Comparison of ENCODE assay signal across 1 cellular context in the genomic region with DNA sequence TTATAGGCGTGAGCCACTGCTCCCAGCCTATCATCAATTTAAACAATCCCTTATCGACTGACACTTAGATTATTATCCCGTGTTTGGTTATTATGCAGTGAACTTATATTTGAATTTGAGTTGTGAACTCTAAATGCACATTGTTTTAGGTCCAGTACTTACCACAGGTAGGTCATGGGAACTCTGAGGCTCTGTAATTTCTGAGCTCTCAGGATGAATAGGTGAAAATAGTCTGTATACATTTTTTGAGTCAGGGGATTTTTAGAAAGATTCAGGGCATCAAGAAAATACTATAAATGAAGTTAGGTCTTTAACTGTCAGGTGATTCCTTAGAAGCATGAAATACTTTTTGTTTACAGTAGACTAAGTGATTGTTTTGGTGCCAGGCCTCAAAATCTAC.
A peak's percentile ranks its signal among the peaks of the same experiment; 100 is the strongest.
TF ChIP-seq lines count a peak whose summit lies in the region.

No MANE protein-coding gene starts in this region.

TF ChIP-seq in GM12878, 131 proteins besides CTCF, POLR2A, EP300 and RAD21:
- no peak for TF ChIP-seq FOXK2 (IDR thresholded peaks at IDR 0.05)
- TF ChIP-seq, protein P1, sequence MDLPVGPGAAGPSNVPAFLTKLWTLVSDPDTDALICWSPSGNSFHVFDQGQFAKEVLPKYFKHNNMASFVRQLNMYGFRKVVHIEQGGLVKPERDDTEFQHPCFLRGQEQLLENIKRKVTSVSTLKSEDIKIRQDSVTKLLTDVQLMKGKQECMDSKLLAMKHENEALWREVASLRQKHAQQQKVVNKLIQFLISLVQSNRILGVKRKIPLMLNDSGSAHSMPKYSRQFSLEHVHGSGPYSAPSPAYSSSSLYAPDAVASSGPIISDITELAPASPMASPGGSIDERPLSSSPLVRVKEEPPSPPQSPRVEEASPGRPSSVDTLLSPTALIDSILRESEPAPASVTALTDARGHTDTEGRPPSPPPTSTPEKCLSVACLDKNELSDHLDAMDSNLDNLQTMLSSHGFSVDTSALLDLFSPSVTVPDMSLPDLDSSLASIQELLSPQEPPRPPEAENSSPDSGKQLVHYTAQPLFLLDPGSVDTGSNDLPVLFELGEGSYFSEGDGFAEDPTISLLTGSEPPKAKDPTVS (IDR thresholded peaks at IDR 0.05; ENCODE audit: low read depth, low read length): no peak
- TF ChIP-seq, protein P2, sequence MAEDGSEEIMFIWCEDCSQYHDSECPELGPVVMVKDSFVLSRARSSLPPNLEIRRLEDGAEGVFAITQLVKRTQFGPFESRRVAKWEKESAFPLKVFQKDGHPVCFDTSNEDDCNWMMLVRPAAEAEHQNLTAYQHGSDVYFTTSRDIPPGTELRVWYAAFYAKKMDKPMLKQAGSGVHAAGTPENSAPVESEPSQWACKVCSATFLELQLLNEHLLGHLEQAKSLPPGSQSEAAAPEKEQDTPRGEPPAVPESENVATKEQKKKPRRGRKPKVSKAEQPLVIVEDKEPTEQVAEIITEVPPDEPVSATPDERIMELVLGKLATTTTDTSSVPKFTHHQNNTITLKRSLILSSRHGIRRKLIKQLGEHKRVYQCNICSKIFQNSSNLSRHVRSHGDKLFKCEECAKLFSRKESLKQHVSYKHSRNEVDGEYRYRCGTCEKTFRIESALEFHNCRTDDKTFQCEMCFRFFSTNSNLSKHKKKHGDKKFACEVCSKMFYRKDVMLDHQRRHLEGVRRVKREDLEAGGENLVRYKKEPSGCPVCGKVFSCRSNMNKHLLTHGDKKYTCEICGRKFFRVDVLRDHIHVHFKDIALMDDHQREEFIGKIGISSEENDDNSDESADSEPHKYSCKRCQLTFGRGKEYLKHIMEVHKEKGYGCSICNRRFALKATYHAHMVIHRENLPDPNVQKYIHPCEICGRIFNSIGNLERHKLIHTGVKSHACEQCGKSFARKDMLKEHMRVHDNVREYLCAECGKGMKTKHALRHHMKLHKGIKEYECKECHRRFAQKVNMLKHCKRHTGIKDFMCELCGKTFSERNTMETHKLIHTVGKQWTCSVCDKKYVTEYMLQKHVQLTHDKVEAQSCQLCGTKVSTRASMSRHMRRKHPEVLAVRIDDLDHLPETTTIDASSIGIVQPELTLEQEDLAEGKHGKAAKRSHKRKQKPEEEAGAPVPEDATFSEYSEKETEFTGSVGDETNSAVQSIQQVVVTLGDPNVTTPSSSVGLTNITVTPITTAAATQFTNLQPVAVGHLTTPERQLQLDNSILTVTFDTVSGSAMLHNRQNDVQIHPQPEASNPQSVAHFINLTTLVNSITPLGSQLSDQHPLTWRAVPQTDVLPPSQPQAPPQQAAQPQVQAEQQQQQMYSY (CRISPR knock-in tag; IDR thresholded peaks at IDR 0.05): no peak
- no peak for TF ChIP-seq MYC (IDR thresholded peaks at IDR 0.05; ENCODE audit: insufficient read depth, insufficient read length, insufficient replicate concordance, low read length, severe bottlenecking)
- TF ChIP-seq JUND (IDR thresholded peaks at IDR 0.05; ENCODE audit: low read depth, low read length): no peak
- TF ChIP-seq, protein P3, sequence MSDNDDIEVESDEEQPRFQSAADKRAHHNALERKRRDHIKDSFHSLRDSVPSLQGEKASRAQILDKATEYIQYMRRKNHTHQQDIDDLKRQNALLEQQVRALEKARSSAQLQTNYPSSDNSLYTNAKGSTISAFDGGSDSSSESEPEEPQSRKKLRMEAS (IDR thresholded peaks at IDR 0.05; ENCODE audit: low read depth, low read length): no peak
- no peak for TF ChIP-seq YY1 (IDR thresholded peaks at IDR 0.05; ENCODE audit: low read depth, low read length)
- TF ChIP-seq, protein P4, sequence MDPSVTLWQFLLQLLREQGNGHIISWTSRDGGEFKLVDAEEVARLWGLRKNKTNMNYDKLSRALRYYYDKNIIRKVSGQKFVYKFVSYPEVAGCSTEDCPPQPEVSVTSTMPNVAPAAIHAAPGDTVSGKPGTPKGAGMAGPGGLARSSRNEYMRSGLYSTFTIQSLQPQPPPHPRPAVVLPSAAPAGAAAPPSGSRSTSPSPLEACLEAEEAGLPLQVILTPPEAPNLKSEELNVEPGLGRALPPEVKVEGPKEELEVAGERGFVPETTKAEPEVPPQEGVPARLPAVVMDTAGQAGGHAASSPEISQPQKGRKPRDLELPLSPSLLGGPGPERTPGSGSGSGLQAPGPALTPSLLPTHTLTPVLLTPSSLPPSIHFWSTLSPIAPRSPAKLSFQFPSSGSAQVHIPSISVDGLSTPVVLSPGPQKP (IDR thresholded peaks at IDR 0.05; ENCODE audit: low read depth, low read length): no peak
- TF ChIP-seq CHD1 (IDR thresholded peaks at IDR 0.05; ENCODE audit: low read depth, low read length): no peak
- TF ChIP-seq HDGF (IDR thresholded peaks at IDR 0.05): no peak
- no peak for TF ChIP-seq NBN (IDR thresholded peaks at IDR 0.05)
- TF ChIP-seq, protein P5, sequence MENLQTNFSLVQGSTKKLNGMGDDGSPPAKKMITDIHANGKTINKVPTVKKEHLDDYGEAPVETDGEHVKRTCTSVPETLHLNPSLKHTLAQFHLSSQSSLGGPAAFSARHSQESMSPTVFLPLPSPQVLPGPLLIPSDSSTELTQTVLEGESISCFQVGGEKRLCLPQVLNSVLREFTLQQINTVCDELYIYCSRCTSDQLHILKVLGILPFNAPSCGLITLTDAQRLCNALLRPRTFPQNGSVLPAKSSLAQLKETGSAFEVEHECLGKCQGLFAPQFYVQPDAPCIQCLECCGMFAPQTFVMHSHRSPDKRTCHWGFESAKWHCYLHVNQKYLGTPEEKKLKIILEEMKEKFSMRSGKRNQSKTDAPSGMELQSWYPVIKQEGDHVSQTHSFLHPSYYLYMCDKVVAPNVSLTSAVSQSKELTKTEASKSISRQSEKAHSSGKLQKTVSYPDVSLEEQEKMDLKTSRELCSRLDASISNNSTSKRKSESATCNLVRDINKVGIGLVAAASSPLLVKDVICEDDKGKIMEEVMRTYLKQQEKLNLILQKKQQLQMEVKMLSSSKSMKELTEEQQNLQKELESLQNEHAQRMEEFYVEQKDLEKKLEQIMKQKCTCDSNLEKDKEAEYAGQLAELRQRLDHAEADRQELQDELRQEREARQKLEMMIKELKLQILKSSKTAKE (IDR thresholded peaks at IDR 0.05; ENCODE audit: low read depth, poor library complexity, severe bottlenecking): no peak
- no peak for TF ChIP-seq SRF (IDR thresholded peaks at IDR 0.05; ENCODE audit: low read depth in 2 of 2, low read length in 2 of 2)
- TF ChIP-seq RB1 (IDR thresholded peaks at IDR 0.05; ENCODE audit: borderline replicate concordance): no peak
- TF ChIP-seq BACH1 (IDR thresholded peaks at IDR 0.05; ENCODE audit: borderline replicate concordance): no peak
- TF ChIP-seq, protein P6, sequence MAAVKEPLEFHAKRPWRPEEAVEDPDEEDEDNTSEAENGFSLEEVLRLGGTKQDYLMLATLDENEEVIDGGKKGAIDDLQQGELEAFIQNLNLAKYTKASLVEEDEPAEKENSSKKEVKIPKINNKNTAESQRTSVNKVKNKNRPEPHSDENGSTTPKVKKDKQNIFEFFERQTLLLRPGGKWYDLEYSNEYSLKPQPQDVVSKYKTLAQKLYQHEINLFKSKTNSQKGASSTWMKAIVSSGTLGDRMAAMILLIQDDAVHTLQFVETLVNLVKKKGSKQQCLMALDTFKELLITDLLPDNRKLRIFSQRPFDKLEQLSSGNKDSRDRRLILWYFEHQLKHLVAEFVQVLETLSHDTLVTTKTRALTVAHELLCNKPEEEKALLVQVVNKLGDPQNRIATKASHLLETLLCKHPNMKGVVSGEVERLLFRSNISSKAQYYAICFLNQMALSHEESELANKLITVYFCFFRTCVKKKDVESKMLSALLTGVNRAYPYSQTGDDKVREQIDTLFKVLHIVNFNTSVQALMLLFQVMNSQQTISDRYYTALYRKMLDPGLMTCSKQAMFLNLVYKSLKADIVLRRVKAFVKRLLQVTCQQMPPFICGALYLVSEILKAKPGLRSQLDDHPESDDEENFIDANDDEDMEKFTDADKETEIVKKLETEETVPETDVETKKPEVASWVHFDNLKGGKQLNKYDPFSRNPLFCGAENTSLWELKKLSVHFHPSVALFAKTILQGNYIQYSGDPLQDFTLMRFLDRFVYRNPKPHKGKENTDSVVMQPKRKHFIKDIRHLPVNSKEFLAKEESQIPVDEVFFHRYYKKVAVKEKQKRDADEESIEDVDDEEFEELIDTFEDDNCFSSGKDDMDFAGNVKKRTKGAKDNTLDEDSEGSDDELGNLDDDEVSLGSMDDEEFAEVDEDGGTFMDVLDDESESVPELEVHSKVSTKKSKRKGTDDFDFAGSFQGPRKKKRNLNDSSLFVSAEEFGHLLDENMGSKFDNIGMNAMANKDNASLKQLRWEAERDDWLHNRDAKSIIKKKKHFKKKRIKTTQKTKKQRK (IDR thresholded peaks at IDR 0.05; ENCODE audit: low read depth, low read length): no peak
- TF ChIP-seq MTA3 (IDR thresholded peaks at IDR 0.05; ENCODE audit: borderline replicate concordance, low read length): no peak
- TF ChIP-seq NFIC (IDR thresholded peaks at IDR 0.05; ENCODE audit: low read depth, low read length): peak; percentile 60; the same call in 1 of the 2 replicates
- no peak for TF ChIP-seq CEBPB (IDR thresholded peaks at IDR 0.05; ENCODE audit: borderline replicate concordance in 1 of 2, low read depth in 2 of 2, low read length in 2 of 2)
- TF ChIP-seq RUNX3 (IDR thresholded peaks at IDR 0.05; ENCODE audit: low read length): peak; percentile 50; the same call in 1 of the 2 replicates
- TF ChIP-seq YBX1 (IDR thresholded peaks at IDR 0.05): no peak
- TF ChIP-seq RAD51 (IDR thresholded peaks at IDR 0.05): no peak
- TF ChIP-seq, protein P7, sequence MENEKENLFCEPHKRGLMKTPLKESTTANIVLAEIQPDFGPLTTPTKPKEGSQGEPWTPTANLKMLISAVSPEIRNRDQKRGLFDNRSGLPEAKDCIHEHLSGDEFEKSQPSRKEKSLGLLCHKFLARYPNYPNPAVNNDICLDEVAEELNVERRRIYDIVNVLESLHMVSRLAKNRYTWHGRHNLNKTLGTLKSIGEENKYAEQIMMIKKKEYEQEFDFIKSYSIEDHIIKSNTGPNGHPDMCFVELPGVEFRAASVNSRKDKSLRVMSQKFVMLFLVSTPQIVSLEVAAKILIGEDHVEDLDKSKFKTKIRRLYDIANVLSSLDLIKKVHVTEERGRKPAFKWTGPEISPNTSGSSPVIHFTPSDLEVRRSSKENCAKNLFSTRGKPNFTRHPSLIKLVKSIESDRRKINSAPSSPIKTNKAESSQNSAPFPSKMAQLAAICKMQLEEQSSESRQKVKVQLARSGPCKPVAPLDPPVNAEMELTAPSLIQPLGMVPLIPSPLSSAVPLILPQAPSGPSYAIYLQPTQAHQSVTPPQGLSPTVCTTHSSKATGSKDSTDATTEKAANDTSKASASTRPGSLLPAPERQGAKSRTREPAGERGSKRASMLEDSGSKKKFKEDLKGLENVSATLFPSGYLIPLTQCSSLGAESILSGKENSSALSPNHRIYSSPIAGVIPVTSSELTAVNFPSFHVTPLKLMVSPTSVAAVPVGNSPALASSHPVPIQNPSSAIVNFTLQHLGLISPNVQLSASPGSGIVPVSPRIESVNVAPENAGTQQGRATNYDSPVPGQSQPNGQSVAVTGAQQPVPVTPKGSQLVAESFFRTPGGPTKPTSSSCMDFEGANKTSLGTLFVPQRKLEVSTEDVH (IDR thresholded peaks at IDR 0.05; ENCODE audit: low read depth, partially characterized antibody): no peak
- TF ChIP-seq SPI1 (IDR thresholded peaks at IDR 0.05; ENCODE audit: borderline replicate concordance, insufficient read depth, low read depth, low read length): no peak
- peak; percentile 81 for TF ChIP-seq JUNB (IDR thresholded peaks at IDR 0.05)
